19 cellular contexts compared by ENCODE assay signal in genomic region chr19:3979289-3979673, GRCh38. TPM values are rescaled to one million over a fixed set of nuclear protein-coding genes. Genes with fewer than 3 reads are reported as not detected.
DNase-seq lines count a peak whose midpoint lies in the region; ATAC-seq and TF ChIP-seq lines count a peak whose summit lies in the region.
"Had no signal": no experiment of that assay in that cellular context is flagged by ENCODE, and none has a peak within 500 bp of the region (broad histone marks: within the 10 kb centered on the region; RNA-seq: fewer than 3 reads in every experiment).

No MANE protein-coding gene starts in this region.

- H3K36me3 ChIP-seq in smooth muscle cell (ENCODE audit: low read depth) = peaks cover 10% of the 10 kb centered on the region

- H4K20me1 ChIP-seq in smooth muscle cell (ENCODE audit: low read depth) = peaks cover 95% of the 10 kb centered on the region

- peaks cover 15% of the 10 kb centered on the region for H3K4me1 ChIP-seq in smooth muscle cell (ENCODE audit: low read depth)

- H3K9me3 Mint-ChIP-seq in activated CD8-positive, alpha-beta memory T cell treated with anti-CD3 and anti-CD28 coated beads, Interleukin-2, amount 10 ng/mL, durations not matched to agents 7 days and 5 days (ENCODE audit: low read depth) = no peaks in the 10 kb centered on the region

- no peak for ATAC-seq in activated CD8-positive, alpha-beta memory T cell treated with anti-CD3 and anti-CD28 coated beads, Interleukin-2, amount 10 ng/mL, durations not matched to agents 7 days and 5 days
- ATAC-seq in T-helper 17 cell (no peak), HG03196 (IDR thresholded peaks at IDR 0.05; ENCODE audit: unreplicated experiment) (no peak)

- DNase-seq in activated CD8-positive, alpha-beta memory T cell treated with anti-CD3 and anti-CD28 coated beads, Interleukin-2, amount 10 ng/mL, durations not matched to agents 7 days and 5 days = no peak
- DNase-seq in activated CD8-positive, alpha-beta memory T cell treated with anti-CD3 and anti-CD28 coated beads, Interleukin-2, amount 50 U/mL, for 4 hours = no peak
- DNase-seq in T-helper 17 cell (no peak), dermis blood vessel endothelial cell (peak; percentile 2), smooth muscle cell (lab: John Stamatoyannopoulos, UW; ENCODE audit: unreplicated experiment) (no peak), D341Med (ENCODE audit: low spot score) (no peak), lower leg skin (ENCODE audit: low spot score in 2 of 2) (no peak)
- DNase-seq: ACHN, aorta, Calu3, cortex of kidney, HCEC 1CT, Karpas-422, NCI-H1694 treated with DMSO at 0.1 percent for 48 hours, NCI-H510A treated with DMSO at 0.1 percent for 48 hours, WERI-Rb-1 had no signal

- TF ChIP-seq CTCF in smooth muscle cell (IDR thresholded peaks at IDR 0.05; ENCODE audit: borderline replicate concordance, insufficient read depth, poor library complexity, severe bottlenecking) = no peak
- no peak for TF ChIP-seq CTCF in lower leg skin (IDR thresholded peaks at IDR 0.05)

- H3K4me3 Mint-ChIP-seq in activated CD8-positive, alpha-beta memory T cell treated with anti-CD3 and anti-CD28 coated beads, Interleukin-2, amount 10 ng/mL, durations not matched to agents 7 days and 5 days = no peak overlapping the region
- peak overlapping the region; percentile 69 for H3K4me3 Mint-ChIP-seq in T-helper 17 cell

- peak overlapping the region; percentile 19 for H3K27ac ChIP-seq in smooth muscle cell (ENCODE audit: low read depth)
- H3K27ac ChIP-seq: upper lobe of left lung, WERI-Rb-1 had no signal

- intact Hi-C loops in lower leg skin (cut with DNase I; ENCODE audit: low total_unique reads) = no loop called here

- TF ChIP-seq POLR2A in lower leg skin (IDR thresholded peaks at IDR 0.05) = no peak

- CTCF ChIA-PET in activated CD8-positive, alpha-beta memory T cell treated with anti-CD3 and anti-CD28 coated beads, Interleukin-2, amount 10 ng/mL, durations not matched to agents 7 days and 5 days (lab: Charles Lee) = interaction anchor here (1.0 kb wide), 1 partner anchor 228 kb away, joined by 3 read pairs; no protein-coding TSS in a partner anchor

- no peak overlapping the region for H3K9ac ChIP-seq in smooth muscle cell (ENCODE audit: low read depth)

- peaks cover 79% of the 10 kb centered on the region for H3F3A ChIP-seq in smooth muscle cell (ENCODE audit: low read depth)

- peaks cover 45% of the 10 kb centered on the region for H3K4me1 Mint-ChIP-seq in activated CD8-positive, alpha-beta memory T cell treated with anti-CD3 and anti-CD28 coated beads, Interleukin-2, amount 10 ng/mL, durations not matched to agents 7 days and 5 days
- H3K4me1 Mint-ChIP-seq in T-helper 17 cell = peaks cover 16% of the 10 kb centered on the region

- H2AFZ ChIP-seq in smooth muscle cell (ENCODE audit: low read depth) = no peak overlapping the region

- WGBS in smooth muscle cell (ENCODE audit: low lambda C conversion rate) = 97% methylated on average over 18 of the region's 18 CpGs
- WGBS in lower leg skin, 2 donors = 92 to 94% methylated on average over 17 to 18 of the region's 18 CpGs

- no peak overlapping the region for H3K4me2 ChIP-seq in smooth muscle cell

- no peaks in the 10 kb centered on the region for H3K27me3 Mint-ChIP-seq in activated CD8-positive, alpha-beta memory T cell treated with anti-CD3 and anti-CD28 coated beads, Interleukin-2, amount 10 ng/mL, durations not matched to agents 7 days and 5 days
- H3K27me3 Mint-ChIP-seq in T-helper 17 cell = no peaks in the 10 kb centered on the region

- H3K27me3 ChIP-seq in smooth muscle cell (ENCODE audit: low read depth) = no peaks in the 10 kb centered on the region
- H3K27me3 ChIP-seq: upper lobe of left lung had no signal

- H3K27ac Mint-ChIP-seq in activated CD8-positive, alpha-beta memory T cell treated with anti-CD3 and anti-CD28 coated beads, Interleukin-2, amount 10 ng/mL, durations not matched to agents 7 days and 5 days = peak overlapping the region; percentile 18
- peak overlapping the region; percentile 51 for H3K27ac Mint-ChIP-seq in T-helper 17 cell

- peaks cover 73% of the 10 kb centered on the region for H3K36me3 Mint-ChIP-seq in activated CD8-positive, alpha-beta memory T cell treated with anti-CD3 and anti-CD28 coated beads, Interleukin-2, amount 10 ng/mL, durations not matched to agents 7 days and 5 days
- peaks cover 5% of the 10 kb centered on the region for H3K36me3 Mint-ChIP-seq in T-helper 17 cell (ENCODE audit: low read depth)

- H3K9me3 ChIP-seq in T-helper 17 cell (ENCODE audit: control insufficient read depth, low read length, poor library complexity, severe bottlenecking) = no peaks in the 10 kb centered on the region
- no peaks in the 10 kb centered on the region for H3K9me3 ChIP-seq in smooth muscle cell (replicated peaks; ENCODE audit: low read depth)
- H3K9me3 ChIP-seq: upper lobe of left lung had no signal

- H3K79me2 ChIP-seq in smooth muscle cell (ENCODE audit: low read depth) = peaks cover 92% of the 10 kb centered on the region

- H3K4me3 ChIP-seq in smooth muscle cell (no peak overlapping the region), lower leg skin (ENCODE audit: low read depth, poor library complexity, severe bottlenecking) (no peak overlapping the region)
- H3K4me3 ChIP-seq: upper lobe of left lung had no signal

RNA-seq across cellular contexts. Expression of gene EEF2, which starts 6.0 kb away (rescaled TPM):
- 1,000 to 10,000 TPM; 1,382 to 1,952 TPM for total RNA-seq in activated CD8-positive, alpha-beta memory T cell treated with anti-CD3 and anti-CD28 coated beads, Interleukin-2, amount 10 ng/mL, durations not matched to agents 7 days and 5 days
- total RNA-seq in T-helper 17 cell (1,000 to 10,000 TPM; 2,788 to 2,859 TPM), dermis blood vessel endothelial cell (2,677 and 3,798 TPM in 2 replicates), smooth muscle cell (870 and 903 TPM in 2 replicates), lower leg skin (1,000 to 10,000 TPM; 2,068 to 2,517 (median 2,443) TPM)
- 365 and 474 TPM in 2 replicates for polyA plus RNA-seq in smooth muscle cell

RNA-seq across cellular contexts. Expression of gene DAPK3, which starts 8.4 kb away (rescaled TPM):
- total RNA-seq in activated CD8-positive, alpha-beta memory T cell treated with anti-CD3 and anti-CD28 coated beads, Interleukin-2, amount 10 ng/mL, durations not matched to agents 7 days and 5 days = 10 to 100 TPM; 49.3 to 53.0 TPM
- 10 to 100 TPM; 28.7 to 31.3 TPM for total RNA-seq in T-helper 17 cell
- total RNA-seq in dermis blood vessel endothelial cell = 151 and 203 TPM in 2 replicates
- 76.4 and 82.9 TPM in 2 replicates for total RNA-seq in smooth muscle cell
- polyA plus RNA-seq in smooth muscle cell = 113 and 120 TPM in 2 replicates
- total RNA-seq in lower leg skin = 10 to 100 TPM; 75.6 to 90.9 (median 82.2) TPM

RNA-seq across cellular contexts. Expression of gene PIAS4, which starts 28.3 kb away (rescaled TPM):
- total RNA-seq in activated CD8-positive, alpha-beta memory T cell treated with anti-CD3 and anti-CD28 coated beads, Interleukin-2, amount 10 ng/mL, durations not matched to agents 7 days and 5 days = 10 to 100 TPM; 34.0 to 39.4 TPM
- total RNA-seq in T-helper 17 cell (10 to 100 TPM; 20.8 to 22.7 TPM), dermis blood vessel endothelial cell (22.0 and 27.2 TPM in 2 replicates), smooth muscle cell (15.6 and 17.3 TPM in 2 replicates), lower leg skin (10 to 100 TPM; 20.8 to 35.1 (median 26.9) TPM)
- polyA plus RNA-seq in smooth muscle cell = 8.1 and 14.0 TPM in 2 replicates

RNA-seq across cellular contexts. Expression of gene NMRK2, which starts 46.4 kb away (rescaled TPM):
- total RNA-seq in activated CD8-positive, alpha-beta memory T cell treated with anti-CD3 and anti-CD28 coated beads, Interleukin-2, amount 10 ng/mL, durations not matched to agents 7 days and 5 days = not detected
- total RNA-seq in T-helper 17 cell = not detected
- total RNA-seq in dermis blood vessel endothelial cell = not detected in 2 replicates
- not detected in 2 replicates for total RNA-seq in smooth muscle cell
- not detected in 2 replicates for polyA plus RNA-seq in smooth muscle cell
- not detected for total RNA-seq in lower leg skin
- total RNA-seq: Calu3, OCI-LY7, upper lobe of left lung had no signal
